16 cellular contexts compared by ENCODE assay signal in genomic region chr19:30207357-30207756, GRCh38.
DNase-seq lines count a peak whose midpoint lies in the region; ATAC-seq and TF ChIP-seq lines count a peak whose summit lies in the region.
"Had no signal": no experiment of that assay in that cellular context is flagged by ENCODE, and none has a peak within 500 bp of the region (broad histone marks: within the 10 kb centered on the region; RNA-seq: fewer than 3 reads in every experiment).

No MANE protein-coding gene starts in this region.

- TF ChIP-seq POLR2A in heart left ventricle (IDR thresholded peaks at IDR 0.05) (no peak), spleen (IDR thresholded peaks at IDR 0.05) (no peak)

- CTCF ChIA-PET in HEK293 (lab: Yijun Ruan, JAX) = no interaction called here

- intact Hi-C loops in cardiac septum (cut with DNase I) = no loop called here
- intact Hi-C loops in heart left ventricle (cut with DNase I) = no loop called here
- intact Hi-C loops in spleen (cut with DNase I; ENCODE audit: low total_unique reads) = no loop called here

- DNase-seq in cardiac septum (ENCODE audit: low spot score) = peak; percentile 38
- no peak for DNase-seq in heart left ventricle
- peak; percentile 28 for DNase-seq in islet precursor cell
- DNase-seq in OCI-M2 (lab: John Stamatoyannopoulos, UW; ENCODE audit: unreplicated experiment) = no peak
- no peak for DNase-seq in spleen
- no peak for DNase-seq in NCI-H82 (lab: John Stamatoyannopoulos, UW)
- DNase-seq: ACHN; BE2C; CD4-positive, alpha-beta memory T cell; DMS153; DMS79 treated with DMSO at 0.1 percent for 48 hours; EL had no signal

- H3K27ac ChIP-seq in heart left ventricle = no peak overlapping the region
- no peak overlapping the region for H3K27ac ChIP-seq in HEK293 (ENCODE audit: extremely low read depth, low read depth, low read length)
- H3K27ac ChIP-seq in spleen = no peak overlapping the region
- H3K27ac ChIP-seq: C4-2B had no signal

- H3K36me3 ChIP-seq in heart left ventricle (no peaks in the 10 kb centered on the region), HEK293 (ENCODE audit: control insufficient read depth in 2 of 2, insufficient read depth in 1 of 2, low read length in 2 of 2) (no peaks in the 10 kb centered on the region), spleen (no peaks in the 10 kb centered on the region)
- H3K36me3 ChIP-seq: BE2C had no signal

- H3K4me1 ChIP-seq in heart left ventricle (no peaks in the 10 kb centered on the region), HEK293 (ENCODE audit: control insufficient read depth, insufficient read depth, low read length) (no peaks in the 10 kb centered on the region), spleen (no peaks in the 10 kb centered on the region)

- peaks cover 0 to 7% (median 0%) of the 10 kb centered on the region in 9 donors for H3K27me3 ChIP-seq in heart left ventricle
- peaks cover 0 to 42% (median 0%) of the 10 kb centered on the region in 7 donors for H3K27me3 ChIP-seq in spleen (replicated peaks in 1 of 7)
- H3K27me3 ChIP-seq: BE2C had no signal

- TF ChIP-seq CTCF in heart left ventricle (IDR thresholded peaks at IDR 0.05) (no peak), HEK293 (tag by site-specific recombination; IDR thresholded peaks at IDR 0.05) (no peak), spleen (IDR thresholded peaks at IDR 0.05 in 8 of 11, conservative IDR thresholded peaks at IDR 0.05 in 3 of 11) (no peak)

- H3K4me3 ChIP-seq in heart left ventricle (no peak overlapping the region), HEK293 (ENCODE audit: low read depth, low read length) (no peak overlapping the region), spleen (no peak overlapping the region)

- H3K9me3 ChIP-seq in heart left ventricle = peaks cover 0 to 15% (median 0%) of the 10 kb centered on the region in 12 donors
- H3K9me3 ChIP-seq in HEK293 (ENCODE audit: control insufficient read depth, insufficient read depth, low read depth, low read length) = no peaks in the 10 kb centered on the region
- H3K9me3 ChIP-seq in spleen = peaks cover 0 to 7% (median 0%) of the 10 kb centered on the region in 8 donors
- H3K9me3 ChIP-seq: BE2C had no signal

- WGBS in heart left ventricle, 4 donors = 67 to 71% (median 70%) methylated on average over 6 of the region's 6 CpGs
- 63 to 76% (median 72%) methylated on average over 6 of the region's 6 CpGs for WGBS in spleen, 5 donors

- ATAC-seq in heart left ventricle = no peak
- ATAC-seq: HCT116, HepG2 had no signal

- POLR2A ChIA-PET in HEK293 (lab: Yijun Ruan, JAX) = interaction anchor here (1.1 kb wide), 1 partner anchor 17 kb away, joined by 3 read pairs; no protein-coding TSS in a partner anchor

TF ChIP-seq in HEK293, 187 proteins besides CTCF, POLR2A, EP300 and RAD21:
- peak; percentile 60; the same call in 1 of the 2 replicates for TF ChIP-seq ZNF664 (tag by site-specific recombination; IDR thresholded peaks at IDR 0.05)
- no peak for TF ChIP-seq ZNF274 (IDR thresholded peaks at IDR 0.05; ENCODE audit: low read length)
- no peak for TF ChIP-seq ZNF274 (tag by site-specific recombination; IDR thresholded peaks at IDR 0.05; ENCODE audit: borderline replicate concordance)
- no peak for TF ChIP-seq AEBP2 (tag by site-specific recombination; IDR thresholded peaks at IDR 0.05; ENCODE audit: borderline replicate concordance)
- no peak for TF ChIP-seq ZNF10 (tag by site-specific recombination; IDR thresholded peaks at IDR 0.05)

Comparison
In these comparisons a context has a peak if more than half of its experiments do, and no peak if none do; other contexts are left out.
1. DNase-seq: peak in cardiac septum (single experiment) and islet precursor cell (single experiment); none in heart left ventricle (0 of 5), OCI-M2 (single experiment), spleen (single experiment) and NCI-H82 (single experiment).